ENCODE assay signal across 8 cellular contexts in the genomic region with DNA sequence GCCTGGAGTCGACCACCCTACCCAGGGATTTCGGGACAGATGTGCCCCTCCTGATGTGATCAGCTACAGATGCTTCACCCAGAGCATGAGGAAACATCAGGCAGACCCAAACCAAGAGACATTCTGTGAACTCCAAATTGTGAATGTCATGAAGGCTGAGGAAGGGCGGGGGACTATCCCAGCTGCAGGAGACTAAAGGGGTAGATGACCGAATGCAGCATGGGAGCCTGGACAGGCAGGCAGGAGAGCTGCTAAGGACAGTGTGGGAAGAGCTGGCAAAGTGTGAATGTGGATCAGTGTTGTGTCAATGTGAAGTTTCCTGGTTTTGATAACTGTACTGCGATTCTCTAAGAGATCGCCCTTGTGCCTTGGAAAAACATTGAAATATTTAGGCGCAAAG. TPM values are rescaled to one million over a fixed set of nuclear protein-coding genes. Genes with fewer than 3 reads are reported as not detected.
"Had no signal": no experiment of that assay in that cellular context is flagged by ENCODE, and none has a peak within 500 bp of the region (broad histone marks: within the 10 kb centered on the region; RNA-seq: fewer than 3 reads in every experiment).

No MANE protein-coding gene starts in this region.

- DNase-seq: GDM1, GF-D8 had no signal

- ATAC-seq: GM12878 had no signal

- FAIRE-seq: G401.6, GM12878, GM12891, GM12892, GM18507, GM19239 had no signal

- H3K4me3 ChIP-seq: GM12878 had no signal

RNA-seq across cellular contexts. Expression of a gene that starts 19.2 kb away (rescaled TPM):
- total RNA-seq: GM12878 had no signal
- polyA plus RNA-seq: GM12878 had no signal
